Comparison of ENCODE assay signal across 1 cellular context in the genomic region with DNA sequence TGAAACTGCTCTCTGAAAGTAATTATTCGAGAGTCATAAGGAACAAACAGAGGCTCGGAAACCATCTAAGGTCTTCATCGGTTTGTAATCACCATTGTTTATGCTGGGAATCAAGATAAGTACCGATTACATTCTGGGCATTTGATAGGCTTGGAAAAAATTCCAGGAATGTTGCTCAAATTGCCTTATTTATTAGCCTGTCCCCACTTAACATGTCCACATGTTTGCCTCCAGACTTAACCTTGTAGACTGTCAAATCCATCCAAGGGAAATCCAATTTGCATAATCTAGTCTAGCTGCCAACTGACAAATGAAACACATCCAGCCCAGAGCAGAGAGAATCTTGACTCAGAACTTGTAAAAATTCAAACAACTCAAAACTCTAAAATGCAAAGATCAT.
TF ChIP-seq lines count a peak whose summit lies in the region.

No MANE protein-coding gene starts in this region.

TF ChIP-seq in SK-N-SH treated with all-trans-retinoic acid at 6 μM for 48 hours, 23 proteins besides CTCF, POLR2A, EP300 and RAD21 (continued from another document):
- TF ChIP-seq, protein P1, sequence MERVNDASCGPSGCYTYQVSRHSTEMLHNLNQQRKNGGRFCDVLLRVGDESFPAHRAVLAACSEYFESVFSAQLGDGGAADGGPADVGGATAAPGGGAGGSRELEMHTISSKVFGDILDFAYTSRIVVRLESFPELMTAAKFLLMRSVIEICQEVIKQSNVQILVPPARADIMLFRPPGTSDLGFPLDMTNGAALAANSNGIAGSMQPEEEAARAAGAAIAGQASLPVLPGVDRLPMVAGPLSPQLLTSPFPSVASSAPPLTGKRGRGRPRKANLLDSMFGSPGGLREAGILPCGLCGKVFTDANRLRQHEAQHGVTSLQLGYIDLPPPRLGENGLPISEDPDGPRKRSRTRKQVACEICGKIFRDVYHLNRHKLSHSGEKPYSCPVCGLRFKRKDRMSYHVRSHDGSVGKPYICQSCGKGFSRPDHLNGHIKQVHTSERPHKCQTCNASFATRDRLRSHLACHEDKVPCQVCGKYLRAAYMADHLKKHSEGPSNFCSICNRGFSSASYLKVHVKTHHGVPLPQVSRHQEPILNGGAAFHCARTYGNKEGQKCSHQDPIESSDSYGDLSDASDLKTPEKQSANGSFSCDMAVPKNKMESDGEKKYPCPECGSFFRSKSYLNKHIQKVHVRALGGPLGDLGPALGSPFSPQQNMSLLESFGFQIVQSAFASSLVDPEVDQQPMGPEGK (CRISPR knock-in tag; IDR thresholded peaks at IDR 0.05; ENCODE audit: borderline replicate concordance): no peak
- TF ChIP-seq, protein P2, sequence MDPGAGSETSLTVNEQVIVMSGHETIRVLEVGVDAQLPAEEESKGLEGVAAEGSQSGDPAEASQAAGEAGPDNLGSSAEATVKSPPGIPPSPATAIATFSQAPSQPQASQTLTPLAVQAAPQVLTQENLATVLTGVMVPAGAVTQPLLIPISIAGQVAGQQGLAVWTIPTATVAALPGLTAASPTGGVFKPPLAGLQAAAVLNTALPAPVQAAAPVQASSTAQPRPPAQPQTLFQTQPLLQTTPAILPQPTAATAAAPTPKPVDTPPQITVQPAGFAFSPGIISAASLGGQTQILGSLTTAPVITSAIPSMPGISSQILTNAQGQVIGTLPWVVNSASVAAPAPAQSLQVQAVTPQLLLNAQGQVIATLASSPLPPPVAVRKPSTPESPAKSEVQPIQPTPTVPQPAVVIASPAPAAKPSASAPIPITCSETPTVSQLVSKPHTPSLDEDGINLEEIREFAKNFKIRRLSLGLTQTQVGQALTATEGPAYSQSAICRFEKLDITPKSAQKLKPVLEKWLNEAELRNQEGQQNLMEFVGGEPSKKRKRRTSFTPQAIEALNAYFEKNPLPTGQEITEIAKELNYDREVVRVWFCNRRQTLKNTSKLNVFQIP (CRISPR knock-in tag; IDR thresholded peaks at IDR 0.05; ENCODE audit: borderline replicate concordance, low read depth): no peak
- no peak for TF ChIP-seq ZNF565 (CRISPR knock-in tag; conservative IDR thresholded peaks at IDR 0.05; ENCODE audit: low read depth)
- peak; percentile 20; the same call in 1 of the 2 replicates for TF ChIP-seq GLIS3 (CRISPR knock-in tag; IDR thresholded peaks at IDR 0.05)
- no peak for TF ChIP-seq CSDC2 (CRISPR knock-in tag; IDR thresholded peaks at IDR 0.05)
- peak; percentile 92 for TF ChIP-seq ISL1 (CRISPR knock-in tag; IDR thresholded peaks at IDR 0.05)
- no peak for TF ChIP-seq ZFP30 (CRISPR knock-in tag; IDR thresholded peaks at IDR 0.05)
- TF ChIP-seq TCF4 (CRISPR knock-in tag; IDR thresholded peaks at IDR 0.05; ENCODE audit: borderline replicate concordance): no peak
- TF ChIP-seq, protein P3, sequence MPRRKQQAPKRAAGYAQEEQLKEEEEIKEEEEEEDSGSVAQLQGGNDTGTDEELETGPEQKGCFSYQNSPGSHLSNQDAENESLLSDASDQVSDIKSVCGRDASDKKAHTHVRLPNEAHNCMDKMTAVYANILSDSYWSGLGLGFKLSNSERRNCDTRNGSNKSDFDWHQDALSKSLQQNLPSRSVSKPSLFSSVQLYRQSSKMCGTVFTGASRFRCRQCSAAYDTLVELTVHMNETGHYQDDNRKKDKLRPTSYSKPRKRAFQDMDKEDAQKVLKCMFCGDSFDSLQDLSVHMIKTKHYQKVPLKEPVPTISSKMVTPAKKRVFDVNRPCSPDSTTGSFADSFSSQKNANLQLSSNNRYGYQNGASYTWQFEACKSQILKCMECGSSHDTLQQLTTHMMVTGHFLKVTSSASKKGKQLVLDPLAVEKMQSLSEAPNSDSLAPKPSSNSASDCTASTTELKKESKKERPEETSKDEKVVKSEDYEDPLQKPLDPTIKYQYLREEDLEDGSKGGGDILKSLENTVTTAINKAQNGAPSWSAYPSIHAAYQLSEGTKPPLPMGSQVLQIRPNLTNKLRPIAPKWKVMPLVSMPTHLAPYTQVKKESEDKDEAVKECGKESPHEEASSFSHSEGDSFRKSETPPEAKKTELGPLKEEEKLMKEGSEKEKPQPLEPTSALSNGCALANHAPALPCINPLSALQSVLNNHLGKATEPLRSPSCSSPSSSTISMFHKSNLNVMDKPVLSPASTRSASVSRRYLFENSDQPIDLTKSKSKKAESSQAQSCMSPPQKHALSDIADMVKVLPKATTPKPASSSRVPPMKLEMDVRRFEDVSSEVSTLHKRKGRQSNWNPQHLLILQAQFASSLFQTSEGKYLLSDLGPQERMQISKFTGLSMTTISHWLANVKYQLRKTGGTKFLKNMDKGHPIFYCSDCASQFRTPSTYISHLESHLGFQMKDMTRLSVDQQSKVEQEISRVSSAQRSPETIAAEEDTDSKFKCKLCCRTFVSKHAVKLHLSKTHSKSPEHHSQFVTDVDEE (CRISPR knock-in tag; IDR thresholded peaks at IDR 0.05): no peak
- no peak for TF ChIP-seq SNAI2 (CRISPR knock-in tag; IDR thresholded peaks at IDR 0.05)
- no peak for TF ChIP-seq RARB (CRISPR knock-in tag; IDR thresholded peaks at IDR 0.05)
- TF ChIP-seq, protein P4, sequence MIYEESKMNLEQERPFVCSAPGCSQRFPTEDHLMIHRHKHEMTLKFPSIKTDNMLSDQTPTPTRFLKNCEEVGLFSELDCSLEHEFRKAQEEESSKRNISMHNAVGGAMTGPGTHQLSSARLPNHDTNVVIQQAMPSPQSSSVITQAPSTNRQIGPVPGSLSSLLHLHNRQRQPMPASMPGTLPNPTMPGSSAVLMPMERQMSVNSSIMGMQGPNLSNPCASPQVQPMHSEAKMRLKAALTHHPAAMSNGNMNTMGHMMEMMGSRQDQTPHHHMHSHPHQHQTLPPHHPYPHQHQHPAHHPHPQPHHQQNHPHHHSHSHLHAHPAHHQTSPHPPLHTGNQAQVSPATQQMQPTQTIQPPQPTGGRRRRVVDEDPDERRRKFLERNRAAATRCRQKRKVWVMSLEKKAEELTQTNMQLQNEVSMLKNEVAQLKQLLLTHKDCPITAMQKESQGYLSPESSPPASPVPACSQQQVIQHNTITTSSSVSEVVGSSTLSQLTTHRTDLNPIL (CRISPR knock-in tag; IDR thresholded peaks at IDR 0.05; ENCODE audit: low read depth): peak; percentile 35; the same call in 1 of the 2 replicates
